Comparison of ENCODE assay signal across 1 cellular context in genomic region chr5:179354305-179354882, GRCh38.
TF ChIP-seq lines count a peak whose summit lies in the region.

No MANE protein-coding gene starts in this region.

TF ChIP-seq in SK-N-SH, 30 proteins besides CTCF, POLR2A, EP300 and RAD21 (continued from another document):
- TF ChIP-seq NRF1 (IDR thresholded peaks at IDR 0.05; ENCODE audit: low read depth, low read length) (no peak), GATA2 (CRISPR knock-in tag; IDR thresholded peaks at IDR 0.05) (peak; percentile 69), RFX5 (IDR thresholded peaks at IDR 0.05; ENCODE audit: low read length) (no peak), FOXM1 (IDR thresholded peaks at IDR 0.05; ENCODE audit: low read depth) (no peak), TAF1 (IDR thresholded peaks at IDR 0.05; ENCODE audit: borderline replicate concordance, low read depth, low read length) (no peak), ZBTB33 (IDR thresholded peaks at IDR 0.05; ENCODE audit: borderline replicate concordance, low read depth) (no peak), POLR2AphosphoS5 (IDR thresholded peaks at IDR 0.05; ENCODE audit: low read depth, low read length) (no peak), JUND (IDR thresholded peaks at IDR 0.05) (no peak), TCF12 (IDR thresholded peaks at IDR 0.05) (no peak), USF1 (IDR thresholded peaks at IDR 0.05; ENCODE audit: borderline replicate concordance, low read depth) (no peak), EZH2phosphoT487 (IDR thresholded peaks at IDR 0.05; ENCODE audit: borderline replicate concordance, low read depth) (no peak), FOSL2 (IDR thresholded peaks at IDR 0.05; ENCODE audit: borderline replicate concordance, low read depth) (no peak), TEAD4 (IDR thresholded peaks at IDR 0.05; ENCODE audit: borderline replicate concordance, insufficient read depth) (no peak), MEF2A (IDR thresholded peaks at IDR 0.05; ENCODE audit: borderline replicate concordance, low read depth) (no peak), USF2 (IDR thresholded peaks at IDR 0.05; ENCODE audit: borderline replicate concordance, low read depth, low read length) (no peak)
